In the genomic region with DNA sequence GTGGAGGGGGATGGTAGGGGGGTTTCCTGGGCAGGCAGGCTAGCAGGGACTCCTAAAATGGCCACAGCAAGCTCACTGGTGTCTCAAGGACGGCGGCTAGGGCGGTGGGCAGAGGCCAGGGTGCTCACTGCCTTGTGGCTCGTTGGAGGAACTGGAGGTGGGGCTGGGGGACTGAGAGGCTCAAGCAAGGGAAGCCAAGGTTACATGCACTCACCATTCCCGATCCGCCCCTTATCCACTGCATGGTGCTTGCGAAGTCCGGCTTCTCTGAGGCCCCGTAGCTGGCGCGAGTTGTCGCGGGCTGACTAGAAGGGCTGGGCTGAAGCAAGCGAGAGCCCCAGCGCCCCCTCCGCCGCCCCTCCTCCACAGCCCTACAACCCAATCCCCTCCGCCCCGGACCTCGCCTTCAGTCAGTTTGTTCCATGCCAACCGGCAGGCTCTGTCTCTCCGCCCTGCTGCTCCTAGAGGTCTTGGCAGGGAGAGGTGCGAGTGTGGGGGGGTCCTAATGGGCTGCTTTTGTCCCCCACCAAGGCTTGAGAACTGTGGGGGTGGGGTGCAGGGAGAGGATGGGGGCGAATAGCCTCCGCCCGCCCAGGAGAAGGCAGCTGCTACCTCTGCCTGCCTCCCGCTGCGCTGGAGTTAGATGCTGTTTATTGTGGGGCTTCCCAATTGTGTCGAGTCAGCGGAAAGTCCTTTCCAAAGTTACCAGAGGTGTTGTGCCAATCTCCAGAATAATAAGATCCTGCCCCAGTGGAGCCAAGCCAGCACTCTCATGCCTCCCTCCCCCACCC, we compare ENCODE assay signal across 8 cellular contexts. TPM values are rescaled to one million over a fixed set of nuclear protein-coding genes. Genes with fewer than 3 reads are reported as not detected.
DNase-seq lines count a peak whose midpoint lies in the region; ATAC-seq and TF ChIP-seq lines count a peak whose summit lies in the region.

TSS of gene ARHGEF9 (minus strand) at position 313 of the 791 bp plus-strand sequence. CDS start at position 244, 69 bp downstream.

- intact Hi-C loops in activated CD4-positive, alpha-beta T cell treated with anti-CD3 and anti-CD28 coated beads, Interleukin-2, amount 10 ng/mL, durations not matched to agents 24 days and 14 days (cut with micrococcal nuclease): no loop called here

- no peaks in the 10 kb centered on the region for H3K9me3 Mint-ChIP-seq in activated CD4-positive, alpha-beta T cell treated with anti-CD3 and anti-CD28 coated beads, Interleukin-2, amount 10 ng/mL, durations not matched to agents 24 days and 14 days
- no peaks in the 10 kb centered on the region for H3K9me3 Mint-ChIP-seq in natural killer cell treated with Interleukin-12 subunit alpha and Interleukin-12 subunit beta and Interleukin-15 and Interleukin-18, amount 100 ng/mL, for 72 hours

- H3K4me3 ChIP-seq in WI38 (ENCODE audit: low read depth, low read length): peak within 1 kb of the TSS; percentile 47
- H3K4me3 ChIP-seq in foreskin fibroblast (ENCODE audit: low read depth in 1 of 2, low read length in 2 of 2): peak within 1 kb of the TSS; percentile 24 to 46

- H3K27me3 Mint-ChIP-seq in activated CD4-positive, alpha-beta T cell treated with anti-CD3 and anti-CD28 coated beads, Interleukin-2, amount 10 ng/mL, durations not matched to agents 24 days and 14 days: no peaks in the 10 kb centered on the region
- peaks cover 0 to 6% of the 10 kb centered on the region in 2 donors for H3K27me3 Mint-ChIP-seq in natural killer cell treated with Interleukin-12 subunit alpha and Interleukin-12 subunit beta and Interleukin-15 and Interleukin-18, amount 100 ng/mL, for 72 hours

- H3K36me3 Mint-ChIP-seq in activated CD4-positive, alpha-beta T cell treated with anti-CD3 and anti-CD28 coated beads, Interleukin-2, amount 10 ng/mL, durations not matched to agents 24 days and 14 days (ENCODE audit: low read depth): no peaks in the 10 kb centered on the region
- H3K36me3 Mint-ChIP-seq in natural killer cell treated with Interleukin-12 subunit alpha and Interleukin-12 subunit beta and Interleukin-15 and Interleukin-18, amount 100 ng/mL, for 72 hours: no peaks in the 10 kb centered on the region

- peak within 1 kb of the TSS; percentile 66 for H3K4me3 Mint-ChIP-seq in activated CD4-positive, alpha-beta T cell treated with anti-CD3 and anti-CD28 coated beads, Interleukin-2, amount 10 ng/mL, durations not matched to agents 24 days and 14 days
- peak within 1 kb of the TSS; percentile 51 for H3K4me3 Mint-ChIP-seq in natural killer cell treated with Interleukin-12 subunit alpha and Interleukin-12 subunit beta and Interleukin-15 and Interleukin-18, amount 100 ng/mL, for 72 hours

- ATAC-seq in natural killer cell treated with Interleukin-12 subunit alpha and Interleukin-12 subunit beta and Interleukin-15 and Interleukin-18, amount 100 ng/mL, for 72 hours: peak in 1 of 2 donors; percentile 53
- ATAC-seq in HG03280 (IDR thresholded peaks at IDR 0.05; ENCODE audit: unreplicated experiment): no peak
- no peak for ATAC-seq in GM19328 (IDR thresholded peaks at IDR 0.05; ENCODE audit: unreplicated experiment)

- H3K4me1 Mint-ChIP-seq in activated CD4-positive, alpha-beta T cell treated with anti-CD3 and anti-CD28 coated beads, Interleukin-2, amount 10 ng/mL, durations not matched to agents 24 days and 14 days: no peaks in the 10 kb centered on the region
- no peaks in the 10 kb centered on the region for H3K4me1 Mint-ChIP-seq in natural killer cell treated with Interleukin-12 subunit alpha and Interleukin-12 subunit beta and Interleukin-15 and Interleukin-18, amount 100 ng/mL, for 72 hours (ENCODE audit: low read depth in 2 of 2)

- TF ChIP-seq CTCF in WI38 (IDR thresholded peaks at IDR 0.05; ENCODE audit: low read depth, low read length) (no peak), foreskin fibroblast (IDR thresholded peaks at IDR 0.05; ENCODE audit: low read depth, low read length) (no peak)

- no peak within 1 kb of the TSS for H3K27ac Mint-ChIP-seq in activated CD4-positive, alpha-beta T cell treated with anti-CD3 and anti-CD28 coated beads, Interleukin-2, amount 10 ng/mL, durations not matched to agents 24 days and 14 days
- H3K27ac Mint-ChIP-seq in natural killer cell treated with Interleukin-12 subunit alpha and Interleukin-12 subunit beta and Interleukin-15 and Interleukin-18, amount 100 ng/mL, for 72 hours: no peak within 1 kb of the TSS

- DNase-seq in activated CD4-positive, alpha-beta T cell treated with anti-CD3 and anti-CD28 coated beads, Interleukin-2, amount 10 ng/mL, durations not matched to agents 24 days and 14 days: peak; percentile 48
- no peak for DNase-seq in activated CD4-positive, alpha-beta T cell treated with anti-CD3 and anti-CD28 coated beads for 48 hours
- DNase-seq in foreskin fibroblast: peak in 1 of 2 donors; percentile 26
- DNase-seq in natural killer cell treated with Interleukin-12 subunit alpha and Interleukin-12 subunit beta and Interleukin-15 and Interleukin-18, amount 100 ng/mL, for 72 hours (ENCODE audit: low spot score): no peak
- no peak for DNase-seq in central memory CD4-positive, alpha-beta T cell

RNA-seq across cellular contexts. Expression of gene ARHGEF9, which starts in this region (rescaled TPM):
- 16.7 and 18.9 TPM in 2 replicates for total RNA-seq in activated CD4-positive, alpha-beta T cell treated with anti-CD3 and anti-CD28 coated beads, Interleukin-2, amount 10 ng/mL, durations not matched to agents 24 days and 14 days
- total RNA-seq in natural killer cell treated with Interleukin-12 subunit alpha and Interleukin-12 subunit beta and Interleukin-15 and Interleukin-18, amount 100 ng/mL, for 72 hours: 10 to 100 TPM; 21.6 to 36.0 TPM
